Comparison of ENCODE assay signal across 9 cellular contexts in the genomic region with DNA sequence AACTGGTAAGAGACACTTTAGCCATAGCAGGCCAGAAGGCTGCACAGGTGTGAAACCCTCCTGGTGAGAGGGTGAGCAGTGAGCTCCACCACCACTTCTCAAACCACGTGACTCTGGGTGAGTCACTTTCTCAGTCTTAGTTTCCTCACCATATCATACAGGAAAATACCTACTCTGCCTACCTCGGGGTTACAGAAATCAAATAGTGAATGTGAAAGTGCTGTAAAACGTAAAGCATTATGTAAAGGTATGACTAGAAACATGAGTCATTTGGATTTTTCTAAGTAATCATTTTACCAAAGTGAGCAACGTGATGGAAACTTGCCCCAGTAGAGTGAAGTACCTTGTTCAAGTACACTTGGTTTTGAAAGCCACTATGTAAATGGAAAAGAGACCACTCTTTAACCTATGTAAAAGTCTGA. TPM values are rescaled to one million over a fixed set of nuclear protein-coding genes. Genes with fewer than 3 reads are reported as not detected.
DNase-seq lines count a peak whose midpoint lies in the region; ATAC-seq, FAIRE-seq and TF ChIP-seq lines count a peak whose summit lies in the region.
"Had no signal": no experiment of that assay in that cellular context is flagged by ENCODE, and none has a peak within 500 bp of the region (broad histone marks: within the 10 kb centered on the region; RNA-seq: fewer than 3 reads in every experiment).

No MANE protein-coding gene starts in this region.

- CTCF ChIA-PET in A549 (lab: Yijun Ruan, JAX) = interaction anchor here (1.4 kb wide), 1 partner anchor 73 kb away, joined by 5 read pairs; no protein-coding TSS in a partner anchor
- CTCF ChIA-PET in activated CD8-positive, alpha-beta T cell treated with anti-CD3 and anti-CD28 coated beads, Interleukin-2, amount 10 ng/mL, durations not matched to agents 7 days and 5 days (lab: Charles Lee) = interaction anchor here (0.7 to 1.6 kb wide), 6 partner anchors 8 to 231 kb away, joined by 3 to 6 read pairs (median 4); partner anchors contain the start of gene RASL11A

- H3K36me3 Mint-ChIP-seq in activated CD8-positive, alpha-beta T cell treated with anti-CD3 and anti-CD28 coated beads, Interleukin-2, amount 10 ng/mL, durations not matched to agents 7 days and 5 days (ENCODE audit: low read depth) = peaks cover 28% of the 10 kb centered on the region
- peaks cover 22% of the 10 kb centered on the region for H3K36me3 Mint-ChIP-seq in mesothelial cell of epicardium

- TF ChIP-seq RAD21 in A549 (conservative IDR thresholded peaks at IDR 0.05 in 1 of 2, IDR thresholded peaks at IDR 0.05 in 1 of 2) = no peak

- H3K4me1 ChIP-seq in A549 = peaks cover 32% of the 10 kb centered on the region

- H3K4me3 ChIP-seq in A549 (no peak overlapping the region), fibroblast of the aortic adventitia (ENCODE audit: low read depth, low read length) (no peak overlapping the region)
- H3K4me3 ChIP-seq: BLaER1 treated with 17β-estradiol and CSF1 and Interleukin-3, amounts not matched to agents 10 nM and 100 nM had no signal

- peak overlapping the region; percentile 32; the same call in 2 of the 3 replicates for H3K4me2 ChIP-seq in A549

- TF ChIP-seq EP300 in A549 (IDR thresholded peaks at IDR 0.05) = no peak

- DNase-seq in A549 (ENCODE audit: low read depth in 1 of 2, low spot score in 1 of 2) (peak in 1 of 2 experiments; percentile 4), fibroblast of the aortic adventitia (ENCODE audit: low read depth) (peak; percentile 33), D721Med (ENCODE audit: insufficient read length, low spot score) (no peak), mesothelial cell of epicardium (ENCODE audit: low spot score in 2 of 2, unreplicated experiment in 2 of 2) (no peak)
- DNase-seq in activated CD8-positive, alpha-beta T cell treated with anti-CD3 and anti-CD28 coated beads, Interleukin-2, amount 10 ng/mL, durations not matched to agents 7 days and 5 days = peak; percentile 85
- peak; percentile 47 to 74 for DNase-seq in stimulated activated CD4-positive, alpha-beta T cell treated with anti-CD3 and anti-CD28 coated beads, Interleukin-4, amount 100 ng/mL, for 48 hours (ENCODE audit: low read depth in 2 of 2)

- FAIRE-seq in A549 (lab: Jason Lieb, UNC) (no peak), D721Med (lab: Jason Lieb, UNC) (no peak)

- ATAC-seq in A549 (no peak), GM19463 (IDR thresholded peaks at IDR 0.05; ENCODE audit: unreplicated experiment) (peak; percentile 83), HG03521 (IDR thresholded peaks at IDR 0.05; ENCODE audit: unreplicated experiment) (peak; percentile 92)
- peak; percentile 98 for ATAC-seq in activated CD8-positive, alpha-beta T cell treated with anti-CD3 and anti-CD28 coated beads, Interleukin-2, amount 10 ng/mL, durations not matched to agents 7 days and 5 days

- H3K4me1 Mint-ChIP-seq in activated CD8-positive, alpha-beta T cell treated with anti-CD3 and anti-CD28 coated beads, Interleukin-2, amount 10 ng/mL, durations not matched to agents 7 days and 5 days (ENCODE audit: low read depth) = peaks cover 71% of the 10 kb centered on the region
- peaks cover 15% of the 10 kb centered on the region for H3K4me1 Mint-ChIP-seq in mesothelial cell of epicardium

- peak overlapping the region; percentile 76 for H3K27ac Mint-ChIP-seq in activated CD8-positive, alpha-beta T cell treated with anti-CD3 and anti-CD28 coated beads, Interleukin-2, amount 10 ng/mL, durations not matched to agents 7 days and 5 days
- H3K27ac Mint-ChIP-seq in mesothelial cell of epicardium = no peak overlapping the region

- no peak for TF ChIP-seq CTCF in A549 (IDR thresholded peaks at IDR 0.05)
- no peak for TF ChIP-seq CTCF in fibroblast of the aortic adventitia (IDR thresholded peaks at IDR 0.05; ENCODE audit: insufficient read depth, low read length)
- TF ChIP-seq CTCF in D721Med (IDR thresholded peaks at IDR 0.05; ENCODE audit: insufficient read depth, missing control alignments) = no peak
- TF ChIP-seq CTCF in mesothelial cell of epicardium (IDR thresholded peaks at IDR 0.05; ENCODE audit: unreplicated experiment) = no peak

- 25% methylated on average over 4 of the region's 4 CpGs for WGBS in A549 (ENCODE audit: missing lambda C conversion rate)

- H3K9me3 Mint-ChIP-seq in activated CD8-positive, alpha-beta T cell treated with anti-CD3 and anti-CD28 coated beads, Interleukin-2, amount 10 ng/mL, durations not matched to agents 7 days and 5 days (ENCODE audit: insufficient read depth) = peaks cover 3% of the 10 kb centered on the region
- peaks cover 13% of the 10 kb centered on the region for H3K9me3 Mint-ChIP-seq in mesothelial cell of epicardium

- no peak overlapping the region for H3K27ac ChIP-seq in A549

- POLR2A ChIA-PET in A549 (lab: Yijun Ruan, JAX) = no interaction called here
- POLR2A ChIA-PET in activated CD8-positive, alpha-beta T cell treated with anti-CD3 and anti-CD28 coated beads, Interleukin-2, amount 10 ng/mL, durations not matched to agents 7 days and 5 days (lab: Charles Lee) = interaction anchor here (0.7 to 2.3 kb wide), 5 partner anchors 16 to 120 kb away, joined by 3 to 11 read pairs (median 8); partner anchors contain the start of gene RPL21

- TF ChIP-seq POLR2A in A549 (IDR thresholded peaks at IDR 0.05; ENCODE audit: low read length) = no peak

- H3K4me3 Mint-ChIP-seq in activated CD8-positive, alpha-beta T cell treated with anti-CD3 and anti-CD28 coated beads, Interleukin-2, amount 10 ng/mL, durations not matched to agents 7 days and 5 days = peak overlapping the region; percentile 26
- no peak overlapping the region for H3K4me3 Mint-ChIP-seq in mesothelial cell of epicardium

- H3K27me3 Mint-ChIP-seq in activated CD8-positive, alpha-beta T cell treated with anti-CD3 and anti-CD28 coated beads, Interleukin-2, amount 10 ng/mL, durations not matched to agents 7 days and 5 days (ENCODE audit: low read depth) = no peaks in the 10 kb centered on the region
- H3K27me3 Mint-ChIP-seq in mesothelial cell of epicardium (ENCODE audit: low read depth) = no peaks in the 10 kb centered on the region

- peaks cover 5% of the 10 kb centered on the region; the same call in 1 of the 3 replicates for H3K9me3 ChIP-seq in A549

TF ChIP-seq in A549, 52 proteins besides CTCF, POLR2A, EP300 and RAD21:
- no peak for TF ChIP-seq FOSB (CRISPR knock-in tag; IDR thresholded peaks at IDR 0.05)
- TF ChIP-seq, protein P1, sequence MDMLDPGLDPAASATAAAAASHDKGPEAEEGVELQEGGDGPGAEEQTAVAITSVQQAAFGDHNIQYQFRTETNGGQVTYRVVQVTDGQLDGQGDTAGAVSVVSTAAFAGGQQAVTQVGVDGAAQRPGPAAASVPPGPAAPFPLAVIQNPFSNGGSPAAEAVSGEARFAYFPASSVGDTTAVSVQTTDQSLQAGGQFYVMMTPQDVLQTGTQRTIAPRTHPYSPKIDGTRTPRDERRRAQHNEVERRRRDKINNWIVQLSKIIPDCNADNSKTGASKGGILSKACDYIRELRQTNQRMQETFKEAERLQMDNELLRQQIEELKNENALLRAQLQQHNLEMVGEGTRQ (IDR thresholded peaks at IDR 0.05) = peak; percentile 51
- TF ChIP-seq MAX (IDR thresholded peaks at IDR 0.05) = 0 out of 2 replicates have a peak, but pooled peaks have one; percentile 15
- TF ChIP-seq FOSL2 (IDR thresholded peaks at IDR 0.05) = no peak
- peak; percentile 38 for TF ChIP-seq FOSL2 (CRISPR knock-in tag; IDR thresholded peaks at IDR 0.05)
TF ChIP-seq in A549: peak in this region for 3.

RNA-seq across cellular contexts. Expression of gene USP12, which starts 40.4 kb away (rescaled TPM):
- 20.3 and 21.2 TPM in 2 replicates for polyA plus RNA-seq in A549 (2011; rRNA removed)
- 5.5 and 6.8 TPM in 2 replicates for polyA plus RNA-seq in A549 (2012; cell fraction: cytosol; rRNA removed)
- 1.4 and 4.0 TPM in 2 replicates for polyA plus RNA-seq in A549 (2012; cell fraction: nucleus; rRNA removed)
- polyA plus RNA-seq in A549 (2017; fragmentation: RNase III; extraction: RNeasy Plus Mini Kit Qiagen cat#74134 plus additional on column Dnase treatment) = 16.8 to 19.6 TPM (median 19.1 TPM) in 3 replicates
- polyA minus RNA-seq in A549 (2011; rRNA and poly(A)+ RNA removed) = 4.7 and 5.4 TPM in 2 replicates
- total RNA-seq in activated CD8-positive, alpha-beta T cell treated with anti-CD3 and anti-CD28 coated beads, Interleukin-2, amount 10 ng/mL, durations not matched to agents 7 days and 5 days = 10 to 100 TPM; 19.3 to 19.8 TPM
- total RNA-seq in fibroblast of the aortic adventitia (ENCODE audit: low replicate concordance) = 15.3 and 28.2 TPM in 2 replicates
- total RNA-seq in mesothelial cell of epicardium = 22.3 to 23.2 TPM (median 23.0 TPM) in 3 replicates

Comparison
In these comparisons a context has a peak if more than half of its experiments do, and no peak if none do; other contexts are left out.
1. ATAC-seq: peak in GM19463 (single experiment), HG03521 (single experiment) and activated CD8-positive, alpha-beta T cell treated with anti-CD3 and anti-CD28 coated beads, Interleukin-2, amount 10 ng/mL, durations not matched to agents 7 days and 5 days (single experiment); none in A549 (0 of 2).
2. DNase-seq: peak in activated CD8-positive, alpha-beta T cell treated with anti-CD3 and anti-CD28 coated beads, Interleukin-2, amount 10 ng/mL, durations not matched to agents 7 days and 5 days (single experiment), fibroblast of the aortic adventitia (single experiment) and stimulated activated CD4-positive, alpha-beta T cell treated with anti-CD3 and anti-CD28 coated beads, Interleukin-4, amount 100 ng/mL, for 48 hours (2 of 2); none in D721Med (single experiment) and mesothelial cell of epicardium (0 of 2).